ENCODE assay signal across 2 cellular contexts in genomic region chr11:127574528-127574927, GRCh38.
TF ChIP-seq lines count a peak whose summit lies in the region.

No MANE protein-coding gene starts in this region.

TF ChIP-seq in GM23338, 12 proteins besides CTCF, POLR2A, EP300 and RAD21:
- TF ChIP-seq EZH2phosphoT487 (IDR thresholded peaks at IDR 0.05; ENCODE audit: unreplicated experiment) (no peak), EZH2 (IDR thresholded peaks at IDR 0.05; ENCODE audit: low read depth, unreplicated experiment) (no peak), STAT1 (IDR thresholded peaks at IDR 0.05; ENCODE audit: unreplicated experiment) (no peak), ZNF331 (CRISPR knock-in tag; IDR thresholded peaks at IDR 0.05; ENCODE audit: low read depth) (no peak), POLR2AphosphoS5 (IDR thresholded peaks at IDR 0.05; ENCODE audit: low read depth) (no peak), CREB1 (CRISPR knock-in tag; IDR thresholded peaks at IDR 0.05; ENCODE audit: low read depth) (no peak), ETS1 (IDR thresholded peaks at IDR 0.05) (no peak), JUNB (IDR thresholded peaks at IDR 0.05; ENCODE audit: unreplicated experiment) (no peak), NANOG (IDR thresholded peaks at IDR 0.05; ENCODE audit: borderline replicate concordance) (no peak), ZNF114 (CRISPR knock-in tag; IDR thresholded peaks at IDR 0.05) (no peak)
- TF ChIP-seq, protein P1, sequence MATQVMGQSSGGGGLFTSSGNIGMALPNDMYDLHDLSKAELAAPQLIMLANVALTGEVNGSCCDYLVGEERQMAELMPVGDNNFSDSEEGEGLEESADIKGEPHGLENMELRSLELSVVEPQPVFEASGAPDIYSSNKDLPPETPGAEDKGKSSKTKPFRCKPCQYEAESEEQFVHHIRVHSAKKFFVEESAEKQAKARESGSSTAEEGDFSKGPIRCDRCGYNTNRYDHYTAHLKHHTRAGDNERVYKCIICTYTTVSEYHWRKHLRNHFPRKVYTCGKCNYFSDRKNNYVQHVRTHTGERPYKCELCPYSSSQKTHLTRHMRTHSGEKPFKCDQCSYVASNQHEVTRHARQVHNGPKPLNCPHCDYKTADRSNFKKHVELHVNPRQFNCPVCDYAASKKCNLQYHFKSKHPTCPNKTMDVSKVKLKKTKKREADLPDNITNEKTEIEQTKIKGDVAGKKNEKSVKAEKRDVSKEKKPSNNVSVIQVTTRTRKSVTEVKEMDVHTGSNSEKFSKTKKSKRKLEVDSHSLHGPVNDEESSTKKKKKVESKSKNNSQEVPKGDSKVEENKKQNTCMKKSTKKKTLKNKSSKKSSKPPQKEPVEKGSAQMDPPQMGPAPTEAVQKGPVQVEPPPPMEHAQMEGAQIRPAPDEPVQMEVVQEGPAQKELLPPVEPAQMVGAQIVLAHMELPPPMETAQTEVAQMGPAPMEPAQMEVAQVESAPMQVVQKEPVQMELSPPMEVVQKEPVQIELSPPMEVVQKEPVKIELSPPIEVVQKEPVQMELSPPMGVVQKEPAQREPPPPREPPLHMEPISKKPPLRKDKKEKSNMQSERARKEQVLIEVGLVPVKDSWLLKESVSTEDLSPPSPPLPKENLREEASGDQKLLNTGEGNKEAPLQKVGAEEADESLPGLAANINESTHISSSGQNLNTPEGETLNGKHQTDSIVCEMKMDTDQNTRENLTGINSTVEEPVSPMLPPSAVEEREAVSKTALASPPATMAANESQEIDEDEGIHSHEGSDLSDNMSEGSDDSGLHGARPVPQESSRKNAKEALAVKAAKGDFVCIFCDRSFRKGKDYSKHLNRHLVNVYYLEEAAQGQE (IDR thresholded peaks at IDR 0.05; ENCODE audit: unreplicated experiment) = no peak

TF ChIP-seq in H1, 55 proteins besides CTCF, POLR2A, EP300 and RAD21:
- TF ChIP-seq POLR2AphosphoS5 (IDR thresholded peaks at IDR 0.05; ENCODE audit: low read depth, low read length) = no peak
- no peak for TF ChIP-seq MAFK (IDR thresholded peaks at IDR 0.05; ENCODE audit: low read depth, low read length)
- no peak for TF ChIP-seq KDM5A (IDR thresholded peaks at IDR 0.05; ENCODE audit: low read length)
- TF ChIP-seq GABPA (IDR thresholded peaks at IDR 0.05; ENCODE audit: borderline replicate concordance, insufficient read depth, low read length) = no peak
- TF ChIP-seq JUN (IDR thresholded peaks at IDR 0.05; ENCODE audit: low read depth, low read length) = no peak
- no peak for TF ChIP-seq JUND (IDR thresholded peaks at IDR 0.05; ENCODE audit: low read length)
- TF ChIP-seq EGR1 (IDR thresholded peaks at IDR 0.05; ENCODE audit: borderline replicate concordance, low read depth, low read length) = no peak
- no peak for TF ChIP-seq FOSL1 (IDR thresholded peaks at IDR 0.05; ENCODE audit: insufficient read depth, low read depth, low read length)
- no peak for TF ChIP-seq SP2 (IDR thresholded peaks at IDR 0.05; ENCODE audit: low read length)
- TF ChIP-seq, protein P2, sequence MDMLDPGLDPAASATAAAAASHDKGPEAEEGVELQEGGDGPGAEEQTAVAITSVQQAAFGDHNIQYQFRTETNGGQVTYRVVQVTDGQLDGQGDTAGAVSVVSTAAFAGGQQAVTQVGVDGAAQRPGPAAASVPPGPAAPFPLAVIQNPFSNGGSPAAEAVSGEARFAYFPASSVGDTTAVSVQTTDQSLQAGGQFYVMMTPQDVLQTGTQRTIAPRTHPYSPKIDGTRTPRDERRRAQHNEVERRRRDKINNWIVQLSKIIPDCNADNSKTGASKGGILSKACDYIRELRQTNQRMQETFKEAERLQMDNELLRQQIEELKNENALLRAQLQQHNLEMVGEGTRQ (IDR thresholded peaks at IDR 0.05; ENCODE audit: low read length) = no peak
- TF ChIP-seq NRF1 (IDR thresholded peaks at IDR 0.05; ENCODE audit: low read depth, low read length) = no peak
- no peak for TF ChIP-seq ATF3 (IDR thresholded peaks at IDR 0.05; ENCODE audit: insufficient read depth, low read depth, low read length)
TF ChIP-seq in H1: peak in this region for 0.
